In genomic region chrX:43813898-43814297, GRCh38 we compare ENCODE assay signal across 9 cellular contexts.
DNase-seq lines count a peak whose midpoint lies in the region; TF ChIP-seq lines count a peak whose summit lies in the region.
"Had no signal": no experiment of that assay in that cellular context is flagged by ENCODE, and none has a peak within 500 bp of the region (broad histone marks: within the 10 kb centered on the region; RNA-seq: fewer than 3 reads in every experiment).

No MANE protein-coding gene starts in this region.

- H3K36me3 ChIP-seq in BLaER1, result no peaks in the 10 kb centered on the region
- H3K36me3 ChIP-seq in GM23248 (ENCODE audit: low read depth), result no peaks in the 10 kb centered on the region
- H3K36me3 ChIP-seq: stomach had no signal

- H3K4me3 ChIP-seq in BLaER1 (no peak overlapping the region), GM23248 (no peak overlapping the region), fibroblast of pulmonary artery (replicated peaks; ENCODE audit: low read depth, low read length) (no peak overlapping the region)
- H3K4me3 ChIP-seq: stomach had no signal

- H3F3A ChIP-seq in GM23248 (ENCODE audit: insufficient read depth), result peaks cover 4% of the 10 kb centered on the region; the same call in 1 of the 2 replicates

- no peaks in the 10 kb centered on the region for H3K79me2 ChIP-seq in GM23248 (ENCODE audit: insufficient read depth)

- DNase-seq in GM23248, result peak; percentile 14
- DNase-seq in SW480 (ENCODE audit: low spot score), result peak; percentile 18
- peak; percentile 14 for DNase-seq in fibroblast of pulmonary artery (ENCODE audit: low read depth)
- no peak for DNase-seq in activated effector memory CD4-positive, alpha-beta T cell treated with Interleukin-2 at 50 U/mL for 16 hours
- no peak for DNase-seq in NCI-H187 (lab: John Stamatoyannopoulos, UW)
- DNase-seq in NCI-H1436 (lab: John Stamatoyannopoulos, UW), result no peak
- no peak for DNase-seq in AG08396 (ENCODE audit: low spot score)
- DNase-seq: stomach had no signal

- H3K9me2 ChIP-seq in GM23248 (ENCODE audit: insufficient read depth), result no peaks in the 10 kb centered on the region

- H3K9ac ChIP-seq in BLaER1 (no peak overlapping the region), GM23248 (no peak overlapping the region)

- no peaks in the 10 kb centered on the region for H3K9me3 ChIP-seq in BLaER1
- no peaks in the 10 kb centered on the region for H3K9me3 ChIP-seq in GM23248 (ENCODE audit: low read depth)
- H3K9me3 ChIP-seq: stomach had no signal

- TF ChIP-seq CTCF in fibroblast of pulmonary artery (IDR thresholded peaks at IDR 0.05; ENCODE audit: low read length, missing control alignments), result peak; percentile 9

- H4K20me1 ChIP-seq in BLaER1 (no peaks in the 10 kb centered on the region), GM23248 (ENCODE audit: insufficient read depth) (no peaks in the 10 kb centered on the region)

- H3K27ac ChIP-seq in BLaER1, result no peak overlapping the region
- no peak overlapping the region for H3K27ac ChIP-seq in GM23248
- H3K27ac ChIP-seq: stomach had no signal

- in situ Hi-C loops in GM23248 (cut with MboI), result no loop called here

- H3K4me1 ChIP-seq in BLaER1 (peaks cover 15% of the 10 kb centered on the region), GM23248 (ENCODE audit: insufficient read depth) (no peaks in the 10 kb centered on the region)
- H3K4me1 ChIP-seq: stomach had no signal

- H2AFZ ChIP-seq in GM23248, result no peak overlapping the region

- H3K27me3 ChIP-seq in BLaER1 (no peaks in the 10 kb centered on the region), GM23248 (replicated peaks; ENCODE audit: insufficient read depth) (no peaks in the 10 kb centered on the region)
- H3K27me3 ChIP-seq: stomach had no signal

- H3K4me2 ChIP-seq in BLaER1 (peak overlapping the region; percentile 41), GM23248 (ENCODE audit: unreplicated experiment) (no peak overlapping the region)

Comparison
In these comparisons a context has a peak if more than half of its experiments do, and no peak if none do; other contexts are left out.
1. DNase-seq: peak in GM23248 (single experiment), SW480 (single experiment) and fibroblast of pulmonary artery (single experiment); none in activated effector memory CD4-positive, alpha-beta T cell treated with Interleukin-2 at 50 U/mL for 16 hours (single experiment), NCI-H187 (0 of 2), NCI-H1436 (single experiment) and AG08396 (single experiment).